23 cellular contexts compared by ENCODE assay signal in the genomic region with DNA sequence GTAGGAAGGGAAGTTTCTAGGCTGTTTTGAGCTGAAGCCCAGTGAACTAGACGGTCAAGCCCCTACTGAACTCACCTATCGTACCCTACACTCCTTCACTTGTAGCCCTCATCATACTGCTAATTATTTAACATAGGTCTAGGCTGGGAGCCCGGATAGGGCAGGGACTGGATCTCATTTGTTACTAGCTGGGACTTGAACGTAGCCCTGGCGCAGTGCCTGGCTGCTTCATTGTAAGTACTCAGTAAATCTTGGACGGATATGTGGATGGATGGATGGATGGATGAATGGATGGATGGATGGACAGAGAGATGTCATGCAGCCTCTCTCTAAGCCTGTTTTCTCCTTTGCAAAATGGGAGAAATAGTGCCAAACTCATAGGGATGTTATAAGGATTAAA.
"Had no signal": no experiment of that assay in that cellular context is flagged by ENCODE, and none has a peak within 500 bp of the region (broad histone marks: within the 10 kb centered on the region; RNA-seq: fewer than 3 reads in every experiment).

No MANE protein-coding gene starts in this region.

- H3K4me3 Mint-ChIP-seq: T-cell had no signal

- FAIRE-seq: HTR-8/SVneo had no signal

- H3K9me3 ChIP-seq: MG63, SK-N-SH had no signal

- H3K4me1 Mint-ChIP-seq: T-cell had no signal

- H3K36me3 Mint-ChIP-seq: T-cell had no signal

- H3K9me3 Mint-ChIP-seq: T-cell had no signal

- H3K27ac Mint-ChIP-seq: T-cell had no signal

- DNase-seq: KBM-7; MG63; NCI-H1092; NCI-H1105 treated with DMSO at 0.1 percent for 48 hours; NCI-H1417 treated with DMSO at 0.1 percent for 48 hours; NCI-H146; NCI-H1694 treated with DMSO at 0.1 percent for 48 hours; NCI-H1930; NCI-H2081; NCI-H2107; NCI-H2227 treated with DMSO at 0.1 percent for 48 hours; NCI-H526 treated with DMSO at 0.1 percent for 48 hours; NCI-H748 treated with DMSO at 0.1 percent for 48 hours; NK-92 treated with Interleukin-12 subunit alpha and Interleukin-12 subunit beta, amount 100 ng/mL, for 24 hours; PC-3; SHP77; SK-N-SH; SW 1271; T-cell had no signal

- H3K36me3 ChIP-seq: MG63 had no signal

- ATAC-seq: Panc1, PC-3, T-cell had no signal

- H3K4me3 ChIP-seq: MG63 had no signal

- H3K27ac ChIP-seq: HL-60, RWPE1 had no signal

- H3K27me3 ChIP-seq: MG63 had no signal
